In the genomic region with DNA sequence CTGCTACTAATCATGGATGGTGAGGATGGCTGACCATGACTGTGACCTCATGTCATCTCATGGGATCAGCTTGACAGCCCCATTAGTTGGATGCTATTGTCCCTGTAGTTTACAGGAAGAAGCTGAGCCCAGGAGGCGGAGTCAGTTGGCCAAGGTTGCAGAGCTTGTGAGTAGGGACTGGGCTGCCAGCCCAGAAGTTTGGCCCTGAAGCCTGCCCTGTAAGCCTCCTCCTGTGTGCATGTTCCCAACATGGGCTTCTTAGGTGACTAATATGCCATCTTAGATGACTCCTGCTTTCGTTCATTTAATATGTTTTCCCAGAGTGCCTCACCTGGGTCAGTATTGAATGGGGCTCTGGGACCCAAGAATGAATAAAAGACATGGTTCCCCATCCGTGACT, we compare ENCODE assay signal across 23 cellular contexts. TPM values are rescaled to one million over a fixed set of nuclear protein-coding genes. Genes with fewer than 3 reads are reported as not detected.
DNase-seq lines count a peak whose midpoint lies in the region; ATAC-seq, FAIRE-seq and TF ChIP-seq lines count a peak whose summit lies in the region.
"Had no signal": no experiment of that assay in that cellular context is flagged by ENCODE, and none has a peak within 500 bp of the region (broad histone marks: within the 10 kb centered on the region; RNA-seq: fewer than 3 reads in every experiment).

No MANE protein-coding gene starts in this region.

- ATAC-seq in mucosa of descending colon (peak; percentile 10), GM19351 (IDR thresholded peaks at IDR 0.05; ENCODE audit: unreplicated experiment) (no peak)
- ATAC-seq: A549, GM12878 had no signal

- no peaks in the 10 kb centered on the region for H3K4me1 ChIP-seq in colonic mucosa
- peaks cover 9% of the 10 kb centered on the region for H3K4me1 ChIP-seq in mucosa of descending colon (ENCODE audit: low read depth)
- peaks cover 0 to 26% (median 16%) of the 10 kb centered on the region in 4 donors for H3K4me1 ChIP-seq in transverse colon

- no peak for TF ChIP-seq POLR2A in transverse colon (IDR thresholded peaks at IDR 0.05)

- FAIRE-seq in frontal cortex (lab: Jason Lieb, UNC), result no peak
- FAIRE-seq: A549, D721Med, GM12878 had no signal

- no peak overlapping the region for H3K9ac ChIP-seq in colonic mucosa (ENCODE audit: low read depth in 2 of 2, low read length in 2 of 2)
- H3K9ac ChIP-seq: GM23248 had no signal

- no peak for TF ChIP-seq EP300 in transverse colon (IDR thresholded peaks at IDR 0.05; ENCODE audit: low read depth)

- H3K9me3 ChIP-seq in colonic mucosa (no peaks in the 10 kb centered on the region), mucosa of descending colon (no peaks in the 10 kb centered on the region), transverse colon (no peaks in the 10 kb centered on the region)
- H3K9me3 ChIP-seq: A549, Caco-2 had no signal

- H3K36me3 ChIP-seq in colonic mucosa (no peaks in the 10 kb centered on the region), mucosa of descending colon (ENCODE audit: low read depth) (no peaks in the 10 kb centered on the region), transverse colon (no peaks in the 10 kb centered on the region)

- H3K27ac ChIP-seq in colonic mucosa, result peak overlapping the region; percentile 7
- peak overlapping the region in 3 of 4 donors; percentile 79 to 83 (median 80) for H3K27ac ChIP-seq in transverse colon
- H3K27ac ChIP-seq: 22Rv1, A549, C4-2B, GM23248 had no signal

- WGBS in transverse colon (ENCODE audit: low coverage in 1 of 2), 2 donors, result 82 to 84% methylated on average over 2 to 3 of the region's 3 CpGs

- intact Hi-C loops in colonic mucosa (cut with DNase I), result no loop called here
- intact Hi-C loops in mucosa of descending colon (cut with DNase I, micrococcal nuclease), result no loop called here
- intact Hi-C loops in transverse colon (cut with DNase I; ENCODE audit: low total_unique reads), result no loop called here

- in situ Hi-C loops in transverse colon (cut with MboI; ENCODE audit: low pct_ligation_motif_present in 1 of 4, low pct_unique_long_range_greater_than_20kb in 1 of 4, low sequenced_read_pairs in 3 of 4), result no loop called here

- DNase-seq in DMS 273 (lab: John Stamatoyannopoulos, UW; ENCODE audit: unreplicated experiment) (peak; percentile 12), DMS 273 treated with DMSO at 0.1 percent for 48 hours (lab: John Stamatoyannopoulos, UW) (no peak), colonic mucosa (peak; percentile 52), mucosa of descending colon (peak; percentile 51 to 65 (median 60)), transverse colon (no peak), frontal cortex (ENCODE audit: low spot score in 2 of 2) (no peak), foreskin fibroblast (no peak)
- DNase-seq: AML-193; Caco-2; CD4-positive, alpha-beta T cell; DND-41; EL; GM23248; HCEC 1CT had no signal

- H3K27me3 ChIP-seq in colonic mucosa (no peaks in the 10 kb centered on the region), transverse colon (peaks cover 10% of the 10 kb centered on the region)

- H3K4me3 ChIP-seq in colonic mucosa (no peak overlapping the region), mucosa of descending colon (no peak overlapping the region), transverse colon (no peak overlapping the region), foreskin fibroblast (ENCODE audit: low read depth in 1 of 2, low read length in 2 of 2) (no peak overlapping the region)
- H3K4me3 ChIP-seq: A549, GM12878, GM23248 had no signal

- TF ChIP-seq CTCF in colonic mucosa (IDR thresholded peaks at IDR 0.05) (no peak), mucosa of descending colon (IDR thresholded peaks at IDR 0.05) (no peak), transverse colon (IDR thresholded peaks at IDR 0.05) (no peak), foreskin fibroblast (IDR thresholded peaks at IDR 0.05; ENCODE audit: low read depth, low read length) (no peak)

RNA-seq across cellular contexts. Expression of a gene that starts 6.9 kb away (rescaled TPM):
- total RNA-seq in colonic mucosa (10 to 100 TPM; 11.7 to 28.8 TPM), mucosa of descending colon (10 to 100 TPM; 34.3 to 80.4 (median 51.1) TPM), transverse colon (100 to 1,000 TPM in 1 of 4 donors, 10 to 100 TPM in 3; 13.1 to 127 (median 76.8) TPM), frontal cortex (0.82 TPM)
- total RNA-seq: G401, GM12878, GM23248, H4, HT-29 had no signal

Comparison
In these comparisons a context has a peak if more than half of its experiments do, and no peak if none do; other contexts are left out.
1. DNase-seq: peak in DMS 273 (single experiment), colonic mucosa (single experiment) and mucosa of descending colon (3 of 3); none in DMS 273 treated with DMSO at 0.1 percent for 48 hours (single experiment), transverse colon (single experiment), frontal cortex (0 of 2) and foreskin fibroblast (0 of 2).